In genomic region chr3:155782390-155782953, GRCh38 we compare ENCODE assay signal across 21 cellular contexts. TPM values are rescaled to one million over a fixed set of nuclear protein-coding genes. Genes with fewer than 3 reads are reported as not detected.
"Had no signal": no experiment of that assay in that cellular context is flagged by ENCODE, and none has a peak within 500 bp of the region (broad histone marks: within the 10 kb centered on the region; RNA-seq: fewer than 3 reads in every experiment).

No MANE protein-coding gene starts in this region.

- H3K27me3 ChIP-seq: ovary, right atrium auricular region, right lobe of liver, stomach, testis, thyroid gland, transverse colon, upper lobe of left lung, vagina had no signal

- H3K4me1 ChIP-seq: left ventricle myocardium inferior, right atrium auricular region, right lobe of liver, stomach, testis, thyroid gland, transverse colon, upper lobe of left lung, vagina had no signal

- H3K9me3 ChIP-seq: right lobe of liver, testis, thyroid gland, vagina had no signal

- DNase-seq: islet precursor cell; left ventricle myocardium inferior; mesendoderm; naive B cell; natural killer cell; nephron progenitor cell; ovary; right lobe of liver; stimulated activated CD4-positive, alpha-beta T cell treated with anti-CD3 and anti-CD28 coated beads, Interleukin-1b, Interleukin-23, amount 100 ng/mL, for 48 hours; stimulated activated CD4-positive, alpha-beta T cell treated with anti-CD3 and anti-CD28 coated beads, Interleukin-2, amount 100 ng/mL, for 48 hours; stimulated activated naive B cell treated with anti-CD40 and anti-IgM and Interleukin-4, amounts not matched to agents 10 μg/mL and 1 μg/mL and 100 μg/mL, for 72 hours; stimulated activated naive CD8-positive, alpha-beta T cell treated with anti-CD3 and anti-CD28 coated beads, Interleukin-15, Interleukin-2, amounts not matched to agents 100 U/mL and 50 U/mL, for 24 hours; stomach; testis; thyroid gland; transverse colon; upper lobe of left lung had no signal

- H3K36me3 ChIP-seq: ovary, right lobe of liver, thyroid gland, transverse colon had no signal

- H3K27ac ChIP-seq: left ventricle myocardium inferior, ovary, right atrium auricular region, right lobe of liver, stomach, testis, thyroid gland, transverse colon, upper lobe of left lung, vagina had no signal

- H3K4me2 ChIP-seq: smooth muscle cell had no signal

- ATAC-seq: natural killer cell; right lobe of liver; stimulated activated naive B cell treated with anti-CD40 and anti-IgM and Interleukin-4, amounts not matched to agents 10 μg/mL and 1 μg/mL and 100 μg/mL, for 72 hours; stimulated activated naive CD8-positive, alpha-beta T cell treated with anti-CD3 and anti-CD28 coated beads, Interleukin-15, Interleukin-2, amounts not matched to agents 100 U/mL and 50 U/mL, for 24 hours had no signal

- H3K4me3 ChIP-seq: left ventricle myocardium inferior, lung, ovary, right atrium auricular region, right lobe of liver, smooth muscle cell, stomach, testis, thyroid gland, transverse colon, upper lobe of left lung, vagina had no signal

RNA-seq across cellular contexts. Expression of gene PLCH1, which starts 37.6 kb away (rescaled TPM):
- polyA plus RNA-seq: smooth muscle cell had no signal
